ENCODE assay signal across 8 cellular contexts in genomic region chrX:17535229-17535628, GRCh38.
DNase-seq lines count a peak whose midpoint lies in the region; ATAC-seq and TF ChIP-seq lines count a peak whose summit lies in the region.

No MANE protein-coding gene starts in this region.

- H3K4me3 ChIP-seq in DND-41 (ENCODE audit: low read depth in 1 of 2, low read length in 2 of 2) (no peak overlapping the region), GM23338 (no peak overlapping the region), WI38 (ENCODE audit: low read depth, low read length) (no peak overlapping the region)

- H3K36me3 Mint-ChIP-seq in GM23338 (ENCODE audit: low read depth) = no peaks in the 10 kb centered on the region

- no peaks in the 10 kb centered on the region for H3K9me3 ChIP-seq in DND-41 (ENCODE audit: insufficient read depth, low read length, severe bottlenecking)

- intact Hi-C loops in Right ventricle myocardium inferior (cut with DNase I) = loop anchor here (5.0 kb wide), 1 partner anchor 157 kb away; no protein-coding TSS in a partner anchor

- peaks cover 6% of the 10 kb centered on the region for H3K27me3 Mint-ChIP-seq in GM23338 (ENCODE audit: insufficient read depth, low read depth, poor library complexity)

- no peak overlapping the region for H3K9ac ChIP-seq in DND-41 (ENCODE audit: low read depth, low read length)

- no peak for ATAC-seq in DND-41 (ENCODE audit: insufficient read depth, low read depth)
- ATAC-seq in GM23338 = peak; percentile 72
- peak; percentile 35 for ATAC-seq in esophagus mucosa
- no peak for ATAC-seq in HG03439 (IDR thresholded peaks at IDR 0.05; ENCODE audit: unreplicated experiment)
- ATAC-seq in Right ventricle myocardium inferior = no peak

- no peaks in the 10 kb centered on the region for H4K20me1 ChIP-seq in DND-41 (ENCODE audit: insufficient read depth, low read length)
- H4K20me1 ChIP-seq in GM23338 (replicated peaks; ENCODE audit: insufficient read depth) = no peaks in the 10 kb centered on the region

- no peaks in the 10 kb centered on the region for H3K9me3 Mint-ChIP-seq in GM23338

- H3K79me2 ChIP-seq in DND-41 (ENCODE audit: insufficient read depth, low read length) (no peaks in the 10 kb centered on the region), GM23338 (replicated peaks; ENCODE audit: insufficient read depth) (no peaks in the 10 kb centered on the region)

- TF ChIP-seq CTCF in DND-41 (IDR thresholded peaks at IDR 0.05; ENCODE audit: borderline replicate concordance, extremely low read depth, low read length, poor library complexity, severe bottlenecking) = peak; percentile 43
- TF ChIP-seq CTCF in GM23338 (conservative IDR thresholded peaks at IDR 0.05; ENCODE audit: low read depth in 2 of 2) = peak; percentile 67 to 81
- TF ChIP-seq CTCF in WI38 (IDR thresholded peaks at IDR 0.05; ENCODE audit: low read depth, low read length) = peak; percentile 48

- DNase-seq in DND-41 = peak; percentile 8
- DNase-seq in GM23338 (ENCODE audit: low spot score) = peak; percentile 74
- peak; percentile 32 to 48 for DNase-seq in stimulated activated CD4-positive, alpha-beta T cell treated with anti-CD3 and anti-CD28 coated beads, Interleukin-2, amount 100 ng/mL, for 48 hours
- DNase-seq in Right ventricle myocardium inferior (ENCODE audit: missing footprints) = no peak
- DNase-seq in HuH-7.5 (ENCODE audit: low spot score) = no peak

- H3K4me1 Mint-ChIP-seq in GM23338 = peaks cover 21% of the 10 kb centered on the region

- no peaks in the 10 kb centered on the region for H3K4me1 ChIP-seq in DND-41 (ENCODE audit: insufficient read depth, low read length)
- no peaks in the 10 kb centered on the region; the same call in 1 of the 2 replicates for H3K4me1 ChIP-seq in GM23338 (ENCODE audit: insufficient read depth)

- no peak overlapping the region for H3K27ac ChIP-seq in DND-41 (ENCODE audit: low read length)
- no peak overlapping the region for H3K27ac ChIP-seq in GM23338 (ENCODE audit: low read depth)

- no peak overlapping the region for H2AFZ ChIP-seq in DND-41 (ENCODE audit: low read depth, low read length)
- H2AFZ ChIP-seq in GM23338 = no peak overlapping the region

- H3F3A ChIP-seq in GM23338 (replicated peaks; ENCODE audit: low read depth) = no peaks in the 10 kb centered on the region

- H3K4me3 Mint-ChIP-seq in GM23338 = no peak overlapping the region

- no peaks in the 10 kb centered on the region for H3K9me2 ChIP-seq in GM23338 (ENCODE audit: insufficient read depth)

- H3K27ac Mint-ChIP-seq in GM23338 = no peak overlapping the region

- H3K27me3 ChIP-seq in DND-41 (ENCODE audit: insufficient read depth, low read length, poor library complexity) (no peaks in the 10 kb centered on the region), GM23338 (ENCODE audit: insufficient read depth) (no peaks in the 10 kb centered on the region)

- H3K4me2 ChIP-seq in DND-41 (ENCODE audit: insufficient read depth, low read length) = no peak overlapping the region
- H3K4me2 ChIP-seq in GM23338 = no peak overlapping the region

- H3K36me3 ChIP-seq in DND-41 (ENCODE audit: insufficient read depth, low read length) (no peaks in the 10 kb centered on the region), GM23338 (ENCODE audit: insufficient read depth) (no peaks in the 10 kb centered on the region)

TF ChIP-seq in GM23338, 12 proteins besides CTCF, POLR2A, EP300 and RAD21:
- TF ChIP-seq JUNB (IDR thresholded peaks at IDR 0.05; ENCODE audit: unreplicated experiment) = no peak

Comparison
In these comparisons a context has a peak if more than half of its experiments do, and no peak if none do; other contexts are left out.
1. ATAC-seq: peak in GM23338 (single experiment) and esophagus mucosa (single experiment); none in DND-41 (single experiment), HG03439 (single experiment) and Right ventricle myocardium inferior (single experiment).
2. DNase-seq: peak in DND-41 (single experiment), GM23338 (single experiment) and stimulated activated CD4-positive, alpha-beta T cell treated with anti-CD3 and anti-CD28 coated beads, Interleukin-2, amount 100 ng/mL, for 48 hours (2 of 2); none in Right ventricle myocardium inferior (single experiment) and HuH-7.5 (single experiment).
3. Peak in every context shown above with its lines, with median percentiles within 50 percentile points of each other: CTCF ChIP-seq.